Comparison of ENCODE assay signal across 2 cellular contexts in genomic region chr12:71460850-71461609, GRCh38.
A peak's percentile ranks its signal among the peaks of the same experiment; 100 is the strongest.
TF ChIP-seq lines count a peak whose summit lies in the region.

No MANE protein-coding gene starts in this region.

TF ChIP-seq in IMR-90, 13 proteins besides CTCF, POLR2A, EP300 and RAD21:
- TF ChIP-seq MAFK (IDR thresholded peaks at IDR 0.05; ENCODE audit: low read depth, low read length), result peak; percentile 83
- TF ChIP-seq CHD1 (IDR thresholded peaks at IDR 0.05; ENCODE audit: low read depth, low read length), result no peak
TF ChIP-seq in IMR-90: peak in this region for 1.

TF ChIP-seq in H1, 55 proteins besides CTCF, POLR2A, EP300 and RAD21:
- TF ChIP-seq SP2 (IDR thresholded peaks at IDR 0.05; ENCODE audit: low read length) (no peak), ATF3 (IDR thresholded peaks at IDR 0.05; ENCODE audit: insufficient read depth, low read depth, low read length) (no peak), RNF2 (IDR thresholded peaks at IDR 0.05; ENCODE audit: borderline replicate concordance, low read depth, low read length, missing control alignments, poor library complexity, severe bottlenecking) (no peak), RXRA (IDR thresholded peaks at IDR 0.05; ENCODE audit: insufficient read depth, low read depth, low read length) (no peak), NRF1 (IDR thresholded peaks at IDR 0.05; ENCODE audit: low read depth, low read length) (no peak), EZH2 (IDR thresholded peaks at IDR 0.05; ENCODE audit: low read depth, low read length, severe bottlenecking) (no peak), SP4 (IDR thresholded peaks at IDR 0.05; ENCODE audit: low read length) (no peak)
TF ChIP-seq in H1: peak in this region for 0.
